15 cellular contexts compared by ENCODE assay signal in the genomic region with DNA sequence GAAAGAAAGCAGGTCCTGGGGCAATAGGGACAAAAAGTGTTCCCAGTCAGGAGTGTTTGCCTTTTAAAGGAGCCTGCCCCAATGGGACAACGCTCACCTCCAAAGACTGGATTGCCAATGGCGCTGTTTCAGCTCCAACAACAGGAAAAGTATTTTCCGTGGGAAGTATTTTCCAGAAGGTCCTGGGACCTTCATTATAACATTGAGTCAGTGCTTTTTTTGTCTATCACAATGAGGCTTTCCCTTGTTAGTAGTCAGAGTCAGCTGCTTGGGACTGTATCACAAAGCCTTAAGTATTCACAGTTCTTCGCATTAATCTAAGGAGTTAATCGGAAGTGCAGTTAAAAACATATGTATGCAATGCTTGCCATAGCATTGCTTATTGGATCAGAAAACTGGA. TPM values are rescaled to one million over a fixed set of nuclear protein-coding genes. Genes with fewer than 3 reads are reported as not detected.
DNase-seq lines count a peak whose midpoint lies in the region; ATAC-seq and TF ChIP-seq lines count a peak whose summit lies in the region.
"Had no signal": no experiment of that assay in that cellular context is flagged by ENCODE, and none has a peak within 500 bp of the region (broad histone marks: within the 10 kb centered on the region; RNA-seq: fewer than 3 reads in every experiment).

No MANE protein-coding gene starts in this region.

- no peak for TF ChIP-seq POLR2A in vagina (IDR thresholded peaks at IDR 0.05)

- no peak overlapping the region for H3K4me3 Mint-ChIP-seq in chondrocyte (ENCODE audit: unreplicated experiment)
- no peak overlapping the region for H3K4me3 Mint-ChIP-seq in endothelial cell (ENCODE audit: unreplicated experiment)
- H3K4me3 Mint-ChIP-seq: activated naive CD4-positive, alpha-beta T cell treated with anti-CD3 and anti-CD28 coated beads for 36 hours; naive B cell had no signal

- H3K9me3 ChIP-seq in RWPE2 (ENCODE audit: severe bottlenecking), result no peaks in the 10 kb centered on the region
- no peaks in the 10 kb centered on the region for H3K9me3 ChIP-seq in osteoblast (ENCODE audit: low read depth, low read length)
- no peaks in the 10 kb centered on the region for H3K9me3 ChIP-seq in vagina
- H3K9me3 ChIP-seq: BE2C had no signal

- DNase-seq in RWPE2 (ENCODE audit: low spot score) (no peak), chondrocyte (ENCODE audit: low spot score) (no peak), osteoblast (ENCODE audit: insufficient read length, low spot score, missing footprints) (no peak), vagina (ENCODE audit: extremely low spot score in 2 of 2) (no peak), endothelial cell (ENCODE audit: low spot score) (no peak), pons (ENCODE audit: low spot score) (no peak), NCI-H2171 (lab: John Stamatoyannopoulos, UW) (no peak)
- DNase-seq: activated naive CD4-positive, alpha-beta T cell treated with anti-CD3 and anti-CD28 coated beads for 36 hours; BE2C; DMS153; H7; naive B cell; NCI-H1436 treated with DMSO at 0.1 percent for 48 hours; SHP77 treated with DMSO at 0.1 percent for 48 hours had no signal

- TF ChIP-seq CTCF in RWPE2 (IDR thresholded peaks at IDR 0.05; ENCODE audit: poor library complexity, severe bottlenecking), result no peak
- no peak for TF ChIP-seq CTCF in chondrocyte (IDR thresholded peaks at IDR 0.05)
- TF ChIP-seq CTCF in osteoblast (IDR thresholded peaks at IDR 0.05; ENCODE audit: extremely low read depth, low read depth, low read length), result no peak
- TF ChIP-seq CTCF in vagina (IDR thresholded peaks at IDR 0.05), result no peak
- TF ChIP-seq CTCF in endothelial cell (IDR thresholded peaks at IDR 0.05; ENCODE audit: unreplicated experiment), result no peak

- intact Hi-C loops in vagina (cut with DNase I), result no loop called here

- H3K27ac ChIP-seq in RWPE2 (ENCODE audit: poor library complexity, severe bottlenecking) (peak overlapping the region; percentile 91), osteoblast (ENCODE audit: low read depth, low read length) (peak overlapping the region; percentile 93), vagina (peak overlapping the region; percentile 80)

- H3K27me3 ChIP-seq in RWPE2 (ENCODE audit: insufficient read depth, poor library complexity, severe bottlenecking), result no peaks in the 10 kb centered on the region
- H3K27me3 ChIP-seq in osteoblast (ENCODE audit: insufficient read depth, low read length), result no peaks in the 10 kb centered on the region
- H3K27me3 ChIP-seq in vagina, result no peaks in the 10 kb centered on the region
- H3K27me3 ChIP-seq: BE2C had no signal

- no peaks in the 10 kb centered on the region for H4K20me1 ChIP-seq in osteoblast (ENCODE audit: insufficient read depth, low read length)

- H3K27ac Mint-ChIP-seq in chondrocyte (ENCODE audit: unreplicated experiment), result peak overlapping the region; percentile 99
- no peak overlapping the region for H3K27ac Mint-ChIP-seq in endothelial cell (ENCODE audit: unreplicated experiment)
- H3K27ac Mint-ChIP-seq: activated naive CD4-positive, alpha-beta T cell treated with anti-CD3 and anti-CD28 coated beads for 36 hours had no signal

- H3K4me1 Mint-ChIP-seq in chondrocyte (ENCODE audit: low read depth) (peaks cover 81% of the 10 kb centered on the region), endothelial cell (ENCODE audit: unreplicated experiment) (peaks cover 27% of the 10 kb centered on the region)

- H3K27me3 Mint-ChIP-seq in chondrocyte (ENCODE audit: low read depth), result no peaks in the 10 kb centered on the region
- no peaks in the 10 kb centered on the region for H3K27me3 Mint-ChIP-seq in endothelial cell (ENCODE audit: unreplicated experiment)
- H3K27me3 Mint-ChIP-seq: naive B cell had no signal

- H3K9me3 Mint-ChIP-seq in chondrocyte (ENCODE audit: low read depth) (no peaks in the 10 kb centered on the region), endothelial cell (ENCODE audit: unreplicated experiment) (no peaks in the 10 kb centered on the region)
- H3K9me3 Mint-ChIP-seq: activated naive CD4-positive, alpha-beta T cell treated with anti-CD3 and anti-CD28 coated beads for 36 hours; naive B cell had no signal

- H3K4me3 ChIP-seq in RWPE2 (ENCODE audit: severe bottlenecking) (no peak overlapping the region), osteoblast (ENCODE audit: insufficient read depth, low read length) (no peak overlapping the region), vagina (no peak overlapping the region)

- ATAC-seq in RWPE2 (ENCODE audit: low read depth), result no peak
- ATAC-seq: activated CD4-positive, CD25-positive, alpha-beta regulatory T cell treated with anti-CD3 and anti-CD28 coated beads, Interleukin-2, amount 50 U/mL, for 24 hours had no signal

- H3K36me3 Mint-ChIP-seq in chondrocyte (ENCODE audit: low read depth) (peaks cover 3% of the 10 kb centered on the region), endothelial cell (ENCODE audit: low read depth, unreplicated experiment) (peaks cover 17% of the 10 kb centered on the region)

- H3K4me2 ChIP-seq in osteoblast (ENCODE audit: insufficient read depth, low read length), result no peak overlapping the region

- H3K79me2 ChIP-seq in osteoblast (ENCODE audit: insufficient read depth, low read length), result peaks cover 54% of the 10 kb centered on the region

- H3K36me3 ChIP-seq in RWPE2 (ENCODE audit: low read depth), result peaks cover 63% of the 10 kb centered on the region
- H3K36me3 ChIP-seq in osteoblast (ENCODE audit: insufficient read depth, low read length), result peaks cover 16% of the 10 kb centered on the region
- H3K36me3 ChIP-seq in vagina, result no peaks in the 10 kb centered on the region
- H3K36me3 ChIP-seq: BE2C had no signal

- H3K4me1 ChIP-seq in RWPE2 (ENCODE audit: insufficient read depth, poor library complexity, severe bottlenecking), result peaks cover 69% of the 10 kb centered on the region
- peaks cover 68% of the 10 kb centered on the region for H3K4me1 ChIP-seq in osteoblast (ENCODE audit: insufficient read depth, low read length)
- H3K4me1 ChIP-seq in vagina, result peaks cover 98% of the 10 kb centered on the region

- no peak overlapping the region for H2AFZ ChIP-seq in osteoblast (ENCODE audit: low read length)

RNA-seq across cellular contexts. Expression of a gene that starts 17.3 kb away (rescaled TPM):
- total RNA-seq in chondrocyte, result 29.3 to 51.5 TPM (median 29.9 TPM) in 3 replicates
- total RNA-seq in osteoblast, result 23.6 and 23.9 TPM in 2 replicates
- 35.1 TPM for total RNA-seq in vagina
- 70.0 TPM for total RNA-seq in endothelial cell (ENCODE audit: unreplicated experiment)
